Comparison of ENCODE assay signal across 14 cellular contexts in genomic region chr7:137998250-137998649, GRCh38. TPM values are rescaled to one million over a fixed set of nuclear protein-coding genes. Genes with fewer than 3 reads are reported as not detected.
DNase-seq lines count a peak whose midpoint lies in the region; ATAC-seq and TF ChIP-seq lines count a peak whose summit lies in the region.
"Had no signal": no experiment of that assay in that cellular context is flagged by ENCODE, and none has a peak within 500 bp of the region (broad histone marks: within the 10 kb centered on the region; RNA-seq: fewer than 3 reads in every experiment).

No MANE protein-coding gene starts in this region.

- no peak overlapping the region for H3K18ac ChIP-seq in mesendoderm (ENCODE audit: low read length)

- H4K8ac ChIP-seq in mesendoderm (ENCODE audit: low read depth, low read length) = no peak overlapping the region

- no peak overlapping the region for H3K4me2 ChIP-seq in mesendoderm (ENCODE audit: low read length)

- no peak overlapping the region for H3K23ac ChIP-seq in mesendoderm (ENCODE audit: low read length)

- no peak overlapping the region for H2BK15ac ChIP-seq in mesendoderm (replicated peaks; ENCODE audit: low read depth)

- H3K27ac ChIP-seq in sigmoid colon = peak overlapping the region; percentile 85 to 99 (median 96)
- no peak overlapping the region for H3K27ac ChIP-seq in psoas muscle
- no peak overlapping the region for H3K27ac ChIP-seq in mesendoderm (ENCODE audit: low read depth, low read length)
- H3K27ac ChIP-seq: left lung had no signal

- H4K5ac ChIP-seq in mesendoderm (ENCODE audit: low read length) = no peak overlapping the region

- no peak overlapping the region for H3K4ac ChIP-seq in mesendoderm (ENCODE audit: low read depth, low read length)

- ATAC-seq in psoas muscle (no peak), HG03432 (IDR thresholded peaks at IDR 0.05; ENCODE audit: unreplicated experiment) (no peak), HG02885 (IDR thresholded peaks at IDR 0.05; ENCODE audit: poor library complexity, unreplicated experiment) (no peak)
- ATAC-seq: left lung had no signal

- no peak overlapping the region for H2BK5ac ChIP-seq in mesendoderm (ENCODE audit: low read length)

- H3K9ac ChIP-seq in mesendoderm (ENCODE audit: low read length) = no peak overlapping the region

- H3K36me3 ChIP-seq in sigmoid colon (no peaks in the 10 kb centered on the region), psoas muscle (ENCODE audit: insufficient read depth in 1 of 2, low read depth in 1 of 2) (no peaks in the 10 kb centered on the region), mesendoderm (ENCODE audit: control insufficient read depth, insufficient read depth, low read length) (no peaks in the 10 kb centered on the region)
- H3K36me3 ChIP-seq: left lung, ovary had no signal

- H2BK120ac ChIP-seq in mesendoderm (ENCODE audit: low read depth, low read length) = no peak overlapping the region

- no peak overlapping the region for H3K56ac ChIP-seq in mesendoderm (ENCODE audit: low read length)

- H3K27me3 ChIP-seq in sigmoid colon = no peaks in the 10 kb centered on the region
- no peaks in the 10 kb centered on the region for H3K27me3 ChIP-seq in psoas muscle (ENCODE audit: insufficient read depth in 3 of 3, low read length in 2 of 3)
- H3K27me3 ChIP-seq in mesendoderm (ENCODE audit: insufficient read depth, low read length, poor library complexity) = no peaks in the 10 kb centered on the region
- H3K27me3 ChIP-seq: left lung, ovary had no signal

- peaks cover 5% of the 10 kb centered on the region for H3K79me1 ChIP-seq in mesendoderm (ENCODE audit: low read length)

- DNase-seq in GM12864 (ENCODE audit: low read depth) (no peak), OCI-M1 (lab: John Stamatoyannopoulos, UW) (peak; percentile 5), epithelial cell of esophagus (ENCODE audit: low read depth) (peak; percentile 17), sigmoid colon (no peak), psoas muscle (no peak), mesendoderm (no peak)
- DNase-seq: dermis blood vessel endothelial cell; left lung; NCI-H446 treated with DMSO at 0.1 percent for 48 hours; ovary; stimulated activated CD4-positive, alpha-beta T cell treated with anti-CD3 and anti-CD28 coated beads, Interleukin-2, amount 100 ng/mL, for 48 hours; stimulated activated naive CD4-positive, alpha-beta T cell had no signal

- H2AK5ac ChIP-seq in mesendoderm (ENCODE audit: low read length) = no peak overlapping the region

- H3K4me1 ChIP-seq in sigmoid colon = peaks cover 0 to 73% (median 69%) of the 10 kb centered on the region in 4 donors
- peaks cover 29% of the 10 kb centered on the region for H3K4me1 ChIP-seq in psoas muscle
- H3K4me1 ChIP-seq in mesendoderm (ENCODE audit: control insufficient read depth, low read depth, low read length) = peaks cover 2% of the 10 kb centered on the region

- TF ChIP-seq EP300 in sigmoid colon (IDR thresholded peaks at IDR 0.05) = no peak

- no peak for TF ChIP-seq POLR2A in sigmoid colon (IDR thresholded peaks at IDR 0.05)

- H3K9me3 ChIP-seq in sigmoid colon (no peaks in the 10 kb centered on the region), psoas muscle (no peaks in the 10 kb centered on the region)
- H3K9me3 ChIP-seq: left lung, ovary had no signal

- peaks cover 74% of the 10 kb centered on the region for H3K79me2 ChIP-seq in mesendoderm (ENCODE audit: control insufficient read depth, insufficient read depth, low read length)

- intact Hi-C loops in sigmoid colon (cut with DNase I) = loop anchor here (10.0 kb wide), 1 partner anchor 1963 kb away; no protein-coding TSS in a partner anchor
- intact Hi-C loops in psoas muscle (cut with DNase I) = loop anchor here in 1 of 2 donors (5.0 kb wide), 1 partner anchor 41 kb away; no protein-coding TSS in a partner anchor

- no peak for TF ChIP-seq CTCF in GM12864 (IDR thresholded peaks at IDR 0.05; ENCODE audit: low read depth, low read length, missing control alignments)
- TF ChIP-seq CTCF in epithelial cell of esophagus (IDR thresholded peaks at IDR 0.05; ENCODE audit: insufficient read depth, low read depth, low read length, missing control alignments) = no peak
- no peak for TF ChIP-seq CTCF in sigmoid colon (IDR thresholded peaks at IDR 0.05)
- no peak for TF ChIP-seq CTCF in psoas muscle (IDR thresholded peaks at IDR 0.05)

- 0% methylated on average over 1 of the region's 1 CpG for WGBS in sigmoid colon, 2 donors
- 0 to 30% (median 2%) methylated on average over 1 of the region's 1 CpG for WGBS in psoas muscle, 3 donors
- no CpG with 5 or more reads among the region's 1 CpG for WGBS in mesendoderm (ENCODE audit: extremely low coverage, insufficient coverage, low lambda C conversion rate)

- H3K4me3 ChIP-seq in GM12864 (ENCODE audit: low read depth, low read length) (peak overlapping the region; percentile 90; the same call in 1 of the 2 replicates), epithelial cell of esophagus (ENCODE audit: low read length) (no peak overlapping the region), sigmoid colon (peak overlapping the region in 2 of 4 donors; percentile 78 to 94), psoas muscle (no peak overlapping the region), mesendoderm (ENCODE audit: low read length) (no peak overlapping the region)
- H3K4me3 ChIP-seq: left lung, ovary had no signal

RNA-seq across cellular contexts. Expression of gene CREB3L2, which starts 3.6 kb away (rescaled TPM):
- total RNA-seq in sigmoid colon (10 to 100 TPM; 26.0 to 41.3 (median 30.2) TPM), psoas muscle (10 to 100 TPM in 2 of 4 donors, 1 to 10 TPM in 2; 6.7 to 14.7 (median 10.9) TPM)
- polyA plus RNA-seq in sigmoid colon (10 to 100 TPM in 1 of 3 donors, 1 to 10 TPM in 2; 3.0 to 15.6 (median 4.4) TPM), psoas muscle (1 to 10 TPM; 2.2 to 3.6 (median 3.3) TPM)
- polyA plus RNA-seq in mesendoderm (2013, experiment 1 of 2) = 32.4 TPM
- polyA plus RNA-seq in mesendoderm (2013, experiment 2 of 2) = 30.3 TPM

Comparison
In these comparisons a context has a peak if more than half of its experiments do, and no peak if none do; other contexts are left out.
1. DNase-seq: peak in OCI-M1 (single experiment) and epithelial cell of esophagus (single experiment); none in GM12864 (single experiment), sigmoid colon (single experiment), psoas muscle (0 of 2) and mesendoderm (single experiment).
2. H3K27ac ChIP-seq: peak in sigmoid colon (4 of 4); none in psoas muscle (single experiment) and mesendoderm (single experiment).